ENCODE assay signal across 34 cellular contexts in the genomic region with DNA sequence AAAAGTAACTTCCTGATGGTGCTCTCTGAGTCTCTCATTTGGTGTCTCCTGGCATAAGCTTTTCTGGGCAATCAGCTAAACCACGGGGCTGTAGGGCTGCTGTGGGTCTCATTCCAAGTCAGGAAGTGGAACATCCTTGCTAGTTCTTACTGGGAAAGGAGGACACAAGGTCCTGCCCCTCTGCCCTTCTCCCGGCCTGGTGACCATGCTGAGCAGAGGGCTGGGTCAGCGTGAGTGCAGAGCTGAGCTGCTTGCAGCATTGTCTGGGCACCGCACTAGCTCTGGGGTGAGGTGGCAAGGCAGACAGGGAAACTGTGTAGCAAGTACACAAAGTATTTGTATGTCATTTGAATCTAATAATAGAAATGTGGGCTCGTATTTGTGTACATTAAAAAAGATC. TPM values are rescaled to one million over a fixed set of nuclear protein-coding genes. Genes with fewer than 3 reads are reported as not detected.
"Had no signal": no experiment of that assay in that cellular context is flagged by ENCODE, and none has a peak within 500 bp of the region (broad histone marks: within the 10 kb centered on the region; RNA-seq: fewer than 3 reads in every experiment).

No MANE protein-coding gene starts in this region.

- H3K9me2 ChIP-seq: SK-N-SH had no signal

- H3K27ac Mint-ChIP-seq: activated CD4-positive, alpha-beta T cell treated with anti-CD3 and anti-CD28 coated beads for 36 hours; activated CD4-positive, alpha-beta T cell treated with anti-CD3 and anti-CD28 coated beads, Interleukin-2, amount 10 ng/mL, durations not matched to agents 7 days and 5 days; activated CD8-positive, alpha-beta T cell treated with anti-CD3 and anti-CD28 coated beads, Interleukin-2, amount 10 ng/mL, durations not matched to agents 7 days and 5 days; activated naive CD4-positive, alpha-beta T cell treated with anti-CD3 and anti-CD28 coated beads, Interleukin-2, amount 10 ng/mL, durations not matched to agents 7 days and 5 days; activated naive CD8-positive, alpha-beta T cell; activated naive CD8-positive, alpha-beta T cell treated with anti-CD3 and anti-CD28 coated beads, Interleukin-2, amount 50 U/mL, for 24 hours; activated T-cell treated with anti-CD3 and anti-CD28 coated beads, Interleukin-2, amount 50 U/mL, for 24 hours; activated T-helper 1 cell treated with anti-CD3 and anti-CD28 coated beads, Interleukin-12 subunit alpha, Interleukin-12 subunit beta, Interleukin-2, Interleukin-4 antibody, amounts not matched to agents 30 ng/mL and 10 ng/mL and 1 ng/mL, durations not matched to agents 14 hours and 24 hours and 36 hours; brain; T-helper 1 cell treated with Interleukin-12 subunit alpha and Interleukin-12 subunit beta and Interleukin-4 antibody, amounts not matched to agents 30 μg/mL and 1 μg/mL, for 36 hours; T-helper 2 cell treated with Interferon-gamma antibody and Interleukin-4, amounts not matched to agents 5 μg/mL and 100 μg/mL, for 36 hours had no signal

- DNase-seq: activated CD4-positive, alpha-beta T cell treated with anti-CD3 and anti-CD28 coated beads for 36 hours; activated CD4-positive, alpha-beta T cell treated with anti-CD3 and anti-CD28 coated beads, Interleukin-2, amount 10 ng/mL, durations not matched to agents 7 days and 5 days; activated CD4-positive, alpha-beta T cell treated with anti-CD3 and anti-CD28 coated beads, Interleukin-2, amount 50 U/mL, for 48 hours; activated CD8-positive, alpha-beta T cell treated with anti-CD3 and anti-CD28 coated beads, Interleukin-2, amount 10 ng/mL, durations not matched to agents 7 days and 5 days; activated naive CD4-positive, alpha-beta T cell treated with anti-CD3 and anti-CD28 coated beads, Interleukin-2, amount 10 ng/mL, durations not matched to agents 7 days and 5 days; activated naive CD8-positive, alpha-beta T cell treated with anti-CD3 and anti-CD28 coated beads, Interleukin-2, amount 50 U/mL, for 24 hours; activated T-cell treated with anti-CD3 and anti-CD28 coated beads, Interleukin-2, amount 50 U/mL, for 24 hours; anterior cingulate cortex; caudate nucleus; cerebellar nuclear complex; KG1; NCI-H1105; NCI-H1417 treated with DMSO at 0.1 percent for 48 hours; NCI-H187 treated with DMSO at 0.1 percent for 48 hours; NCI-H2081; NCI-H226; NCI-H446 treated with DMSO at 0.1 percent for 48 hours; NCI-H748 treated with DMSO at 0.1 percent for 48 hours; NK-92 treated with Interleukin-12 subunit alpha and Interleukin-12 subunit beta, amount 100 ng/mL, for 24 hours; PC-3; Peyer's patch; RPMI8226; SHP77 treated with DMSO at 0.1 percent for 48 hours; SK-N-SH had no signal

- FAIRE-seq: bronchial epithelial cell, TTC549 had no signal

- H3K9me3 Mint-ChIP-seq: activated CD4-positive, alpha-beta T cell treated with anti-CD3 and anti-CD28 coated beads, Interleukin-2, amount 10 ng/mL, durations not matched to agents 7 days and 5 days; activated naive CD4-positive, alpha-beta T cell treated with anti-CD3 and anti-CD28 coated beads, Interleukin-2, amount 10 ng/mL, durations not matched to agents 7 days and 5 days; activated naive CD8-positive, alpha-beta T cell treated with anti-CD3 and anti-CD28 coated beads, Interleukin-2, amount 50 U/mL, for 24 hours; activated T-cell treated with anti-CD3 and anti-CD28 coated beads, Interleukin-2, amount 50 U/mL, for 24 hours; activated T-helper 1 cell treated with anti-CD3 and anti-CD28 coated beads, Interleukin-12 subunit alpha, Interleukin-12 subunit beta, Interleukin-2, Interleukin-4 antibody, amounts not matched to agents 30 ng/mL and 10 ng/mL and 1 ng/mL, durations not matched to agents 14 hours and 24 hours and 36 hours; T-helper 1 cell treated with Interleukin-12 subunit alpha and Interleukin-12 subunit beta and Interleukin-4 antibody, amounts not matched to agents 30 μg/mL and 1 μg/mL, for 36 hours; T-helper 2 cell treated with Interferon-gamma antibody and Interleukin-4, amounts not matched to agents 5 μg/mL and 100 μg/mL, for 36 hours had no signal

- H3K9me3 ChIP-seq: Peyer's patch, SJSA1, SK-N-SH had no signal

- H3K4me3 ChIP-seq: Peyer's patch, SJSA1 had no signal

- H3K36me3 Mint-ChIP-seq: activated naive CD4-positive, alpha-beta T cell treated with anti-CD3 and anti-CD28 coated beads, Interleukin-2, amount 10 ng/mL, durations not matched to agents 7 days and 5 days; activated naive CD8-positive, alpha-beta T cell; brain had no signal

- H3K36me3 ChIP-seq: Peyer's patch, SJSA1 had no signal

- H3K27ac ChIP-seq: Peyer's patch, SJSA1 had no signal

- ATAC-seq: activated CD4-positive, alpha-beta T cell treated with anti-CD3 and anti-CD28 coated beads for 36 hours; activated CD4-positive, CD25-positive, alpha-beta regulatory T cell treated with anti-CD3 and anti-CD28 coated beads, Interleukin-2, amount 50 U/mL, for 24 hours; activated CD8-positive, alpha-beta T cell treated with anti-CD3 and anti-CD28 coated beads, Interleukin-2, amount 10 ng/mL, durations not matched to agents 7 days and 5 days; activated naive CD8-positive, alpha-beta T cell treated with anti-CD3 and anti-CD28 coated beads, Interleukin-2, amount 50 U/mL, for 24 hours; PC-3 had no signal

- H3K4me3 Mint-ChIP-seq: activated CD4-positive, alpha-beta T cell treated with anti-CD3 and anti-CD28 coated beads for 36 hours; activated CD4-positive, alpha-beta T cell treated with anti-CD3 and anti-CD28 coated beads, Interleukin-2, amount 10 ng/mL, durations not matched to agents 7 days and 5 days; activated CD8-positive, alpha-beta T cell treated with anti-CD3 and anti-CD28 coated beads, Interleukin-2, amount 10 ng/mL, durations not matched to agents 7 days and 5 days; activated naive CD4-positive, alpha-beta T cell treated with anti-CD3 and anti-CD28 coated beads, Interleukin-2, amount 10 ng/mL, durations not matched to agents 7 days and 5 days; activated naive CD8-positive, alpha-beta T cell; activated naive CD8-positive, alpha-beta T cell treated with anti-CD3 and anti-CD28 coated beads, Interleukin-2, amount 50 U/mL, for 24 hours; activated T-cell treated with anti-CD3 and anti-CD28 coated beads, Interleukin-2, amount 50 U/mL, for 24 hours; activated T-helper 1 cell treated with anti-CD3 and anti-CD28 coated beads, Interleukin-12 subunit alpha, Interleukin-12 subunit beta, Interleukin-2, Interleukin-4 antibody, amounts not matched to agents 30 ng/mL and 10 ng/mL and 1 ng/mL, durations not matched to agents 14 hours and 24 hours and 36 hours; brain; T-helper 1 cell treated with Interleukin-12 subunit alpha and Interleukin-12 subunit beta and Interleukin-4 antibody, amounts not matched to agents 30 μg/mL and 1 μg/mL, for 36 hours; T-helper 2 cell treated with Interferon-gamma antibody and Interleukin-4, amounts not matched to agents 5 μg/mL and 100 μg/mL, for 36 hours had no signal

- H3K27me3 ChIP-seq: Peyer's patch, SJSA1 had no signal

- H3K4me2 ChIP-seq: SK-N-SH had no signal

- H3K9ac ChIP-seq: SK-N-SH had no signal

- H3K4me1 Mint-ChIP-seq: activated CD4-positive, alpha-beta T cell treated with anti-CD3 and anti-CD28 coated beads for 36 hours; activated CD4-positive, alpha-beta T cell treated with anti-CD3 and anti-CD28 coated beads, Interleukin-2, amount 10 ng/mL, durations not matched to agents 7 days and 5 days; activated naive CD4-positive, alpha-beta T cell treated with anti-CD3 and anti-CD28 coated beads, Interleukin-2, amount 10 ng/mL, durations not matched to agents 7 days and 5 days; activated naive CD8-positive, alpha-beta T cell treated with anti-CD3 and anti-CD28 coated beads, Interleukin-2, amount 50 U/mL, for 24 hours had no signal

- H3K4me1 ChIP-seq: Peyer's patch, SJSA1 had no signal

- H3K27me3 Mint-ChIP-seq: brain had no signal

RNA-seq across cellular contexts. Expression of a gene that starts 45.0 kb away (rescaled TPM):
- total RNA-seq: activated CD4-positive, alpha-beta T cell treated with anti-CD3 and anti-CD28 coated beads for 36 hours; activated CD4-positive, alpha-beta T cell treated with anti-CD3 and anti-CD28 coated beads, Interleukin-2, amount 10 ng/mL, durations not matched to agents 7 days and 5 days; activated CD8-positive, alpha-beta T cell treated with anti-CD3 and anti-CD28 coated beads, Interleukin-2, amount 10 ng/mL, durations not matched to agents 7 days and 5 days; activated T-helper 1 cell treated with anti-CD3 and anti-CD28 coated beads, Interleukin-12 subunit alpha, Interleukin-12 subunit beta, Interleukin-2, Interleukin-4 antibody, amounts not matched to agents 30 ng/mL and 10 ng/mL and 1 ng/mL, durations not matched to agents 14 hours and 24 hours and 36 hours; M059J; SJSA1 had no signal
- polyA plus RNA-seq: SK-N-SH had no signal
